Comparison of ENCODE assay signal across 19 cellular contexts in the genomic region with DNA sequence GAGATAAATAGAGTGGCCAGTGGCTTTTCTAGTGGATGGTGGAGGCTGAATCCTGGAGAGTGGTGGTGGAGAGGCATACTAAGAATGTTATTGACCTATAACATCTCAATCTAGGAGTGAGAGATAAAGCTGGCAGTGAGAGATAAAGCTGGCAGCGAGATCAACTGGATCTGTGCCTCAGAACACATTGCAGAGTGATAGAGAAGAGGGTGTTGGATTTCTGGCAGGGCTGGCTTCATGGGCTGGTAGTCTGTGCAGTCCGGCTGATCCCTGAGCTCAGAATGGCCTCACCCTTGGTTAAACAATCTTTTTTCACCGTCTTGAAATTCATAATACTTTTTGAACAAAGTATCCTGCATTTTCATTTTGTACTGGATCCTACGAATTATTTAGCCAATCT.
A peak's percentile ranks its signal among the peaks of the same experiment; 100 is the strongest.
DNase-seq lines count a peak whose midpoint lies in the region; TF ChIP-seq lines count a peak whose summit lies in the region.
"Had no signal": no experiment of that assay in that cellular context is flagged by ENCODE, and none has a peak within 500 bp of the region (broad histone marks: within the 10 kb centered on the region; RNA-seq: fewer than 3 reads in every experiment).

No MANE protein-coding gene starts in this region.

- H3K36me3 ChIP-seq in mesendoderm (ENCODE audit: control insufficient read depth, insufficient read depth, low read length) = no peaks in the 10 kb centered on the region
- H3K36me3 ChIP-seq in prostate gland = no peaks in the 10 kb centered on the region
- no peaks in the 10 kb centered on the region for H3K36me3 ChIP-seq in ascending aorta
- H3K36me3 ChIP-seq: BLaER1 had no signal

- no peak overlapping the region for H3K4me3 ChIP-seq in mesendoderm (ENCODE audit: low read length)
- no peak overlapping the region for H3K4me3 ChIP-seq in prostate gland
- H3K4me3 ChIP-seq in ascending aorta = no peak overlapping the region
- H3K4me3 ChIP-seq: A549, BLaER1 had no signal

- H3K79me2 ChIP-seq in mesendoderm (ENCODE audit: control insufficient read depth, insufficient read depth, low read length) = no peaks in the 10 kb centered on the region

- no peak overlapping the region for H2BK5ac ChIP-seq in mesendoderm (ENCODE audit: low read length)

- no peak overlapping the region for H3K56ac ChIP-seq in mesendoderm (ENCODE audit: low read length)

- intact Hi-C loops in prostate gland (cut with DNase I) (no loop called here), ascending aorta (cut with DNase I) (no loop called here)

- in situ Hi-C loops in G401 (cut with HindIII; ENCODE audit: low sequenced_read_pairs) = no loop called here

- no peak overlapping the region for H2BK120ac ChIP-seq in mesendoderm (ENCODE audit: low read depth, low read length)

- no peak overlapping the region for H3K9ac ChIP-seq in mesendoderm (ENCODE audit: low read length)
- H3K9ac ChIP-seq: BLaER1 had no signal

- no CpG with 5 or more reads among the region's 4 CpGs for WGBS in mesendoderm (ENCODE audit: extremely low coverage, insufficient coverage, low lambda C conversion rate)
- WGBS in prostate gland = 48% methylated on average over 4 of the region's 4 CpGs

- no peak overlapping the region for H2BK15ac ChIP-seq in mesendoderm (replicated peaks; ENCODE audit: low read depth)

- H3K23ac ChIP-seq in mesendoderm (ENCODE audit: low read length) = no peak overlapping the region

- no peak overlapping the region for H2AK5ac ChIP-seq in mesendoderm (ENCODE audit: low read length)

- H4K8ac ChIP-seq in mesendoderm (ENCODE audit: low read depth, low read length) = no peak overlapping the region

- H3K9me3 ChIP-seq in prostate gland = no peaks in the 10 kb centered on the region
- no peaks in the 10 kb centered on the region for H3K9me3 ChIP-seq in ascending aorta
- H3K9me3 ChIP-seq: A549, BLaER1 had no signal

- H3K79me1 ChIP-seq in mesendoderm (ENCODE audit: low read length) = no peaks in the 10 kb centered on the region

- H3K4me1 ChIP-seq in mesendoderm (ENCODE audit: control insufficient read depth, low read depth, low read length) = no peaks in the 10 kb centered on the region
- no peaks in the 10 kb centered on the region for H3K4me1 ChIP-seq in prostate gland (replicated peaks)
- no peaks in the 10 kb centered on the region for H3K4me1 ChIP-seq in ascending aorta
- H3K4me1 ChIP-seq: A549 had no signal

- H3K4ac ChIP-seq in mesendoderm (ENCODE audit: low read depth, low read length) = no peak overlapping the region

- DNase-seq in G401 (ENCODE audit: low spot score) = peak; percentile 85
- DNase-seq in NCI-H2029 treated with DMSO at 0.1 percent for 48 hours (lab: John Stamatoyannopoulos, UW) = peak; percentile 86
- DNase-seq in cerebellum (ENCODE audit: low spot score) = peak; percentile 60
- peak; percentile 11 for DNase-seq in mesendoderm
- DNase-seq in prostate gland (ENCODE audit: low spot score) = no peak
- DNase-seq in ascending aorta (ENCODE audit: low spot score in 2 of 2) = no peak
- no peak for DNase-seq in HPDE6-E6E7 (ENCODE audit: extremely low spot score)
- DNase-seq: Calu3; CD4-positive, alpha-beta memory T cell; EL; KBM-7; NCI-H1417; NCI-H187; NCI-H510A; NCI-H748 treated with DMSO at 0.1 percent for 48 hours; PC-3; RPMI8226 had no signal

- no peak overlapping the region for H4K5ac ChIP-seq in mesendoderm (ENCODE audit: low read length)

- no peaks in the 10 kb centered on the region for H3K27me3 ChIP-seq in mesendoderm (ENCODE audit: insufficient read depth, low read length, poor library complexity)
- no peaks in the 10 kb centered on the region for H3K27me3 ChIP-seq in prostate gland (replicated peaks; ENCODE audit: insufficient read depth)
- H3K27me3 ChIP-seq in ascending aorta = no peaks in the 10 kb centered on the region
- H3K27me3 ChIP-seq: BLaER1 had no signal

- H3K4me2 ChIP-seq in mesendoderm (ENCODE audit: low read length) = no peak overlapping the region
- H3K4me2 ChIP-seq: A549, BLaER1 had no signal

- no peak for TF ChIP-seq POLR2A in prostate gland (IDR thresholded peaks at IDR 0.05)

- no peak for TF ChIP-seq CTCF in prostate gland (IDR thresholded peaks at IDR 0.05)
- TF ChIP-seq CTCF in ascending aorta (IDR thresholded peaks at IDR 0.05) = no peak

- H3K27ac ChIP-seq in mesendoderm (ENCODE audit: low read depth, low read length) (no peak overlapping the region), prostate gland (no peak overlapping the region), ascending aorta (no peak overlapping the region)
- H3K27ac ChIP-seq: A549, BLaER1 had no signal

- no peak overlapping the region for H3K18ac ChIP-seq in mesendoderm (ENCODE audit: low read length)

Comparison
In these comparisons a context has a peak if more than half of its experiments do, and no peak if none do; other contexts are left out.
1. DNase-seq: peak in G401 (single experiment), NCI-H2029 treated with DMSO at 0.1 percent for 48 hours (single experiment), cerebellum (single experiment) and mesendoderm (single experiment); none in prostate gland (single experiment), ascending aorta (0 of 2) and HPDE6-E6E7 (single experiment).